Comparison of ENCODE assay signal across 19 cellular contexts in genomic region chr7:3280445-3280844, GRCh38.
"Had no signal": no experiment of that assay in that cellular context is flagged by ENCODE, and none has a peak within 500 bp of the region (broad histone marks: within the 10 kb centered on the region; RNA-seq: fewer than 3 reads in every experiment).

No MANE protein-coding gene starts in this region.

- H3K36me3 ChIP-seq: cardiac muscle cell, lower lobe of right lung, neutrophil, pancreas, right lobe of liver, stomach had no signal

- ATAC-seq: activated CD4-positive, alpha-beta T cell treated with anti-CD3 and anti-CD28 coated beads for 36 hours; lower lobe of right lung; natural killer cell treated with Interleukin-12 subunit alpha and Interleukin-12 subunit beta and Interleukin-15 and Interleukin-18, amount 100 ng/mL, for 72 hours; pancreas; right lobe of liver; WTC11 had no signal

- H3K79me2 ChIP-seq: hepatocyte had no signal

- H2AFZ ChIP-seq: hepatocyte had no signal

- H3K4me3 ChIP-seq: cardiac muscle cell, hepatocyte, lower lobe of right lung, pancreas, right lobe of liver, smooth muscle cell, stomach, testis had no signal

- H3K27me3 ChIP-seq: hepatocyte, neutrophil, pancreas, right lobe of liver, stomach, testis had no signal

- H3K4me2 ChIP-seq: hepatocyte, smooth muscle cell had no signal

- H3K4me1 ChIP-seq: lower lobe of right lung, pancreas, right lobe of liver had no signal

- FAIRE-seq: islet of Langerhans, pancreas, TTC549 had no signal

- DNase-seq: activated CD4-positive, alpha-beta T cell treated with anti-CD3 and anti-CD28 coated beads for 36 hours; activated CD4-positive, alpha-beta T cell treated with anti-CD3 and anti-CD28 coated beads, Interleukin-2, amount 50 U/mL, for 48 hours; activated gamma-delta T cell; left cardiac atrium; lower lobe of right lung; pancreas; right lobe of liver; stimulated activated CD4-positive, alpha-beta T cell treated with anti-CD3 and anti-CD28 coated beads, Interleukin-4, amount 100 ng/mL, for 1 hour; stomach; testis had no signal

- H3K27ac ChIP-seq: cardiac muscle cell, epithelial cell of prostate, hepatocyte, lower lobe of right lung, neutrophil, pancreas, right lobe of liver, testis had no signal

- H3K9me3 ChIP-seq: lower lobe of right lung, neutrophil, pancreas, right lobe of liver, stomach, testis had no signal
